Comparison of ENCODE assay signal across 1 cellular context in the genomic region with DNA sequence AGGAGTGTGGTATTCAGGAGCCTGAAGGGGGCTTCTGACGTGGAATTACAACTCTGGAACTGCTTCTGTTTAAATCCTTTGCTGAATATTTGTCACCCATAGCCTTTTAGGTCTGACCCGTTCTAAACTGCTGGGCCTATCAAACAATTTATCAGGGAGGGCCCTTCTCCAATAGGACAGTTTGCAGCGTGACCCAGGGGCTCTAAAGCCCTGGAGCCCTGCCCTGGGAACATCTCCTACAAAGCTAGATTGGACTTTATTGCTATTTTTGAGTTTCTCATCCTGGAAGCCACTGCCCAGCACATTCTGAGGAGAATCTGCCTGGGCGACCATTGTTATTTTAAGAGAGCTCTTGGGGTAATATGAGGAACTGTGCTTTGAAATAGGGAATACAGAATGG.
TF ChIP-seq lines count a peak whose summit lies in the region.

No MANE protein-coding gene starts in this region.

TF ChIP-seq in WTC11, 78 proteins besides CTCF, POLR2A, EP300 and RAD21 (continued from another document):
- TF ChIP-seq AFF4 (CRISPR knock-in tag; IDR thresholded peaks at IDR 0.05; ENCODE audit: borderline replicate concordance) (no peak), JUN (CRISPR knock-in tag; IDR thresholded peaks at IDR 0.05) (no peak), SMAD4 (CRISPR knock-in tag; IDR thresholded peaks at IDR 0.05) (no peak), ERG (CRISPR knock-in tag; IDR thresholded peaks at IDR 0.05) (no peak), RELA (CRISPR knock-in tag; IDR thresholded peaks at IDR 0.05; ENCODE audit: borderline replicate concordance) (no peak), ARID4B (CRISPR knock-in tag; IDR thresholded peaks at IDR 0.05; ENCODE audit: borderline replicate concordance) (no peak), ZNF138 (CRISPR knock-in tag; conservative IDR thresholded peaks at IDR 0.05) (no peak), SP1 (CRISPR knock-in tag; conservative IDR thresholded peaks at IDR 0.05) (no peak), JAZF1 (CRISPR knock-in tag; IDR thresholded peaks at IDR 0.05) (no peak), ATF2 (CRISPR knock-in tag; IDR thresholded peaks at IDR 0.05; ENCODE audit: borderline replicate concordance, low read depth) (no peak), FOXK1 (CRISPR knock-in tag; IDR thresholded peaks at IDR 0.05) (no peak)
- TF ChIP-seq, protein P1, sequence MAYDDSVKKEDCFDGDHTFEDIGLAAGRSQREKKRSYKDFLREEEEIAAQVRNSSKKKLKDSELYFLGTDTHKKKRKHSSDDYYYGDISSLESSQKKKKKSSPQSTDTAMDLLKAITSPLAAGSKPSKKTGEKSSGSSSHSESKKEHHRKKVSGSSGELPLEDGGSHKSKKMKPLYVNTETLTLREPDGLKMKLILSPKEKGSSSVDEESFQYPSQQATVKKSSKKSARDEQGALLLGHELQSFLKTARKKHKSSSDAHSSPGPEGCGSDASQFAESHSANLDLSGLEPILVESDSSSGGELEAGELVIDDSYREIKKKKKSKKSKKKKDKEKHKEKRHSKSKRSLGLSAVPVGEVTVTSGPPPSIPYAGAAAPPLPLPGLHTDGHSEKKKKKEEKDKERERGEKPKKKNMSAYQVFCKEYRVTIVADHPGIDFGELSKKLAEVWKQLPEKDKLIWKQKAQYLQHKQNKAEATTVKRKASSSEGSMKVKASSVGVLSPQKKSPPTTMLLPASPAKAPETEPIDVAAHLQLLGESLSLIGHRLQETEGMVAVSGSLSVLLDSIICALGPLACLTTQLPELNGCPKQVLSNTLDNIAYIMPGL (CRISPR knock-in tag; IDR thresholded peaks at IDR 0.05) = no peak
